ENCODE assay signal across 15 cellular contexts in the genomic region with DNA sequence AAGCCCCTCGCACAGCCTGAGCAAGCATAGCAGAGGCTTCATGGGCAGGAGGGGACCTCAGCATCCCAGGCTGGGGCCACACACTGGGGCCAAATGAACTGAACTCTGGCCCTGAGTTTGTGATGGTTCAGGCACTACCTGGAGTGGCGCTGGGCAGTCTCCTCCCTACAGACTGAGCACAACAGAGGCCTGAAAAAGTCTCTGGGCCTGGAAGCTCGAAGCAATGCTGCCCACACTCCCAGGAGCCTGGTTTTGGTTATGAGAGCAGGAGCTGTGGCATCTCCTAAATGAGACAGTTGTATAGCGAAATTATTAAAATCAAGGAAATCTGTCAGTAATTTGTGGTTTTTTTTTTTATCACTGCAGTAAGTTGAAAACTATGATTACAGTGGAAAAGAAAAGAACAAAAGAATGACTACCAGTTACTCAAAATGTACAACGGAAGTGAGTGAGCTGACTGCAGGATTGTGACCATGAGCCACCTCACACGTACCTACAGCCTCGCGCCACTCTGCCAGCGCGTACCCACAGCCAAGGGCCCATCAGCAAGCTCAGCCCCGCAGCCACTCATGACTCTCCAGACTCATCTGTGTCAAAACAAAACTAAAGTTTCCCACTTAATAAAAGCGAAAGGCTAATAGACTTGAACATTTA.
DNase-seq lines count a peak whose midpoint lies in the region; ATAC-seq and TF ChIP-seq lines count a peak whose summit lies in the region.
"Had no signal": no experiment of that assay in that cellular context is flagged by ENCODE, and none has a peak within 500 bp of the region (broad histone marks: within the 10 kb centered on the region; RNA-seq: fewer than 3 reads in every experiment).

No MANE protein-coding gene starts in this region.

- H3K36me3 Mint-ChIP-seq in T-helper 17 cell (ENCODE audit: low read depth), result no peaks in the 10 kb centered on the region

- H3K36me3 ChIP-seq in smooth muscle cell (ENCODE audit: low read depth), result no peaks in the 10 kb centered on the region
- H3K36me3 ChIP-seq: adrenal gland had no signal

- TF ChIP-seq CTCF in smooth muscle cell (IDR thresholded peaks at IDR 0.05; ENCODE audit: borderline replicate concordance, insufficient read depth, poor library complexity, severe bottlenecking), result no peak

- peak overlapping the region; percentile 39 for H3K4me3 Mint-ChIP-seq in T-helper 17 cell

- H3F3A ChIP-seq in smooth muscle cell (ENCODE audit: low read depth), result no peaks in the 10 kb centered on the region

- H3K79me2 ChIP-seq in smooth muscle cell (ENCODE audit: low read depth), result no peaks in the 10 kb centered on the region

- no peak overlapping the region for H3K27ac ChIP-seq in smooth muscle cell (ENCODE audit: low read depth)
- H3K27ac ChIP-seq: adrenal gland had no signal

- H2AFZ ChIP-seq in smooth muscle cell (ENCODE audit: low read depth), result no peak overlapping the region

- H4K20me1 ChIP-seq in smooth muscle cell (ENCODE audit: low read depth), result no peaks in the 10 kb centered on the region

- ATAC-seq in GM21367 (IDR thresholded peaks at IDR 0.05; ENCODE audit: unreplicated experiment) (peak; percentile 65), T-helper 17 cell (no peak)
- ATAC-seq: sciatic nerve had no signal

- no peak overlapping the region for H3K4me3 ChIP-seq in smooth muscle cell
- H3K4me3 ChIP-seq: adrenal gland had no signal

- peak overlapping the region; percentile 87 for H3K27ac Mint-ChIP-seq in T-helper 17 cell

- no peaks in the 10 kb centered on the region for H3K27me3 ChIP-seq in smooth muscle cell (ENCODE audit: low read depth)
- H3K27me3 ChIP-seq: adrenal gland had no signal

- no peaks in the 10 kb centered on the region for H3K27me3 Mint-ChIP-seq in T-helper 17 cell

- no peaks in the 10 kb centered on the region for H3K4me1 ChIP-seq in smooth muscle cell (ENCODE audit: low read depth)

- DNase-seq in activated T-cell treated with anti-CD3 and anti-CD28 coated beads for 48 hours (ENCODE audit: low read depth), result peak; percentile 19
- no peak for DNase-seq in activated T-cell treated with anti-CD3 and anti-CD28 coated beads, Interleukin-2, amount 50 U/mL, for 1 hour
- DNase-seq in T-helper 17 cell, result no peak
- peak; percentile 54 for DNase-seq in stimulated activated CD4-positive, alpha-beta T cell treated with anti-CD3 and anti-CD28 coated beads, Interleukin-15, amount 100 ng/mL, for 24 hours
- no peak for DNase-seq in GM03348 (ENCODE audit: low spot score)
- DNase-seq in NCI-H187 treated with DMSO at 0.1 percent for 48 hours (lab: John Stamatoyannopoulos, UW), result no peak
- DNase-seq in smooth muscle cell (lab: John Stamatoyannopoulos, UW; ENCODE audit: unreplicated experiment), result no peak
- DNase-seq: activated CD8-positive, alpha-beta memory T cell treated with anti-CD3 and anti-CD28 coated beads for 24 hours; adrenal gland; COR-L47; islet precursor cell; Right ventricle myocardium superior; T1000 had no signal

- H3K9me3 ChIP-seq in T-helper 17 cell (ENCODE audit: control insufficient read depth, low read length, poor library complexity, severe bottlenecking), result no peaks in the 10 kb centered on the region
- no peaks in the 10 kb centered on the region for H3K9me3 ChIP-seq in smooth muscle cell (replicated peaks; ENCODE audit: low read depth)
- H3K9me3 ChIP-seq: adrenal gland had no signal

- H3K4me2 ChIP-seq in smooth muscle cell, result no peak overlapping the region

- H3K9ac ChIP-seq in smooth muscle cell (ENCODE audit: low read depth), result no peak overlapping the region

- H3K4me1 Mint-ChIP-seq in T-helper 17 cell, result peaks cover 14% of the 10 kb centered on the region

- 86% methylated on average over 12 of the region's 12 CpGs for WGBS in smooth muscle cell (ENCODE audit: low lambda C conversion rate)

Comparison
In these comparisons a context has a peak if more than half of its experiments do, and no peak if none do; other contexts are left out.
1. DNase-seq: peak in activated T-cell treated with anti-CD3 and anti-CD28 coated beads for 48 hours (single experiment) and stimulated activated CD4-positive, alpha-beta T cell treated with anti-CD3 and anti-CD28 coated beads, Interleukin-15, amount 100 ng/mL, for 24 hours (single experiment); none in activated T-cell treated with anti-CD3 and anti-CD28 coated beads, Interleukin-2, amount 50 U/mL, for 1 hour (single experiment), T-helper 17 cell (0 of 3), GM03348 (single experiment), NCI-H187 treated with DMSO at 0.1 percent for 48 hours (single experiment) and smooth muscle cell (single experiment).